Comparison of ENCODE assay signal across 22 cellular contexts in genomic region chr3:149998946-149999345, GRCh38.
"Had no signal": no experiment of that assay in that cellular context is flagged by ENCODE, and none has a peak within 500 bp of the region (broad histone marks: within the 10 kb centered on the region; RNA-seq: fewer than 3 reads in every experiment).

No MANE protein-coding gene starts in this region.

- H3K4me1 ChIP-seq: esophagus muscularis mucosa, gastroesophageal sphincter, heart left ventricle, left lung, lower lobe of right lung had no signal

- H3K4me3 ChIP-seq: coronary artery, dorsolateral prefrontal cortex, esophagus muscularis mucosa, gastroesophageal sphincter, heart left ventricle, left lung, lower lobe of right lung had no signal

- FAIRE-seq: colon, endothelial cell of umbilical vein, frontal cortex, islet of Langerhans, keratinocyte had no signal

- H3K27me3 ChIP-seq: dorsolateral prefrontal cortex, esophagus muscularis mucosa, foreskin keratinocyte, gastroesophageal sphincter, heart left ventricle, left lung had no signal

- H3K27ac ChIP-seq: coronary artery, dorsolateral prefrontal cortex, esophagus muscularis mucosa, foreskin keratinocyte, gastroesophageal sphincter, heart left ventricle, left lung, lower lobe of right lung had no signal

- ATAC-seq: foreskin keratinocyte; gastroesophageal sphincter; heart left ventricle; left cardiac atrium; left lung; left ventricle myocardium superior; lower lobe of right lung; naive thymus-derived CD4-positive, alpha-beta T cell had no signal

- H3K36me3 ChIP-seq: esophagus muscularis mucosa, gastroesophageal sphincter, heart left ventricle, left lung, lower lobe of right lung had no signal

- DNase-seq: dermis blood vessel endothelial cell; dorsolateral prefrontal cortex; effector CD4-positive, alpha-beta T cell; effector memory CD4-positive, alpha-beta T cell; foreskin keratinocyte; heart left ventricle; hippocampal formation; left cardiac atrium; left lung; left ventricle myocardium superior; lower lobe of right lung; mesendoderm; midbrain; naive thymus-derived CD4-positive, alpha-beta T cell had no signal
